In genomic region chr7:105153531-105153930, GRCh38 we compare ENCODE assay signal across 28 cellular contexts.
DNase-seq lines count a peak whose midpoint lies in the region; ATAC-seq and TF ChIP-seq lines count a peak whose summit lies in the region.
"Had no signal": no experiment of that assay in that cellular context is flagged by ENCODE, and none has a peak within 500 bp of the region (broad histone marks: within the 10 kb centered on the region; RNA-seq: fewer than 3 reads in every experiment).

No MANE protein-coding gene starts in this region.

- H3K27me3 ChIP-seq in SK-N-SH (ENCODE audit: insufficient read depth) = no peaks in the 10 kb centered on the region
- H3K27me3 ChIP-seq: brain microvascular endothelial cell, ovary, Peyer's patch, stomach, thyroid gland, vagina had no signal

- no peak for ATAC-seq in central memory CD8-positive, alpha-beta T cell (replicated peaks; ENCODE audit: extremely low read depth, poor library complexity, severe bottlenecking)
- no peak for ATAC-seq in stimulated activated effector memory CD8-positive, alpha-beta T cell treated with anti-CD3 and anti-CD28 coated beads, Interleukin-12 subunit alpha, Interleukin-12 subunit beta, amount 100 ng/mL, for 72 hours
- ATAC-seq: A549; activated CD8-positive, alpha-beta memory T cell treated with anti-CD3 and anti-CD28 coated beads, Interleukin-2, amount 10 ng/mL, durations not matched to agents 7 days and 5 days had no signal

- H3K4me2 ChIP-seq in SK-N-SH = no peak overlapping the region
- H3K4me2 ChIP-seq: A549 had no signal

- H3K27ac ChIP-seq in HEK293 (ENCODE audit: extremely low read depth, low read depth, low read length) (no peak overlapping the region), SK-N-SH (ENCODE audit: low read depth in 2 of 2, low read length in 1 of 2) (no peak overlapping the region)
- H3K27ac ChIP-seq: A549, brain microvascular endothelial cell, epithelial cell of prostate, ovary, Peyer's patch, skin epidermis, stomach, thyroid gland, vagina had no signal

- peaks cover 9% of the 10 kb centered on the region for H3F3A ChIP-seq in SK-N-SH (replicated peaks; ENCODE audit: insufficient read depth)

- 92% methylated on average over 6 of the region's 6 CpGs for WGBS in SK-N-SH (ENCODE audit: low lambda C conversion rate)

- H3K9me3 ChIP-seq in HEK293 (ENCODE audit: control insufficient read depth, insufficient read depth, low read depth, low read length) = no peaks in the 10 kb centered on the region
- no peaks in the 10 kb centered on the region for H3K9me3 ChIP-seq in SK-N-SH
- H3K9me3 ChIP-seq: A549, mucosa of descending colon, ovary, Peyer's patch, stomach, thyroid gland, vagina had no signal

- H3K4me1 ChIP-seq in HEK293 (ENCODE audit: control insufficient read depth, insufficient read depth, low read length) (no peaks in the 10 kb centered on the region), SK-N-SH (ENCODE audit: control insufficient read depth in 1 of 2, insufficient read depth in 2 of 2, low read depth in 1 of 2, low read length in 1 of 2) (peaks cover 0 to 11% of the 10 kb centered on the region in 2 experiments; a peak in 1 of 4 replicates)
- H3K4me1 ChIP-seq: Peyer's patch, stomach, thyroid gland, vagina had no signal

- POLR2A ChIA-PET in HEK293 (lab: Yijun Ruan, JAX) (no interaction called here), SK-N-SH (lab: Yijun Ruan, JAX) (no interaction called here)

- DNase-seq in activated T-cell treated with anti-CD3 and anti-CD28 coated beads, Interleukin-2, amount 50 U/mL, for 24 hours = no peak
- DNase-seq in activated T-cell treated with anti-CD3 and anti-CD28 coated beads for 4 hours = no peak
- no peak for DNase-seq in central memory CD8-positive, alpha-beta T cell (ENCODE audit: low spot score in 2 of 2)
- no peak for DNase-seq in stimulated activated effector memory CD8-positive, alpha-beta T cell treated with anti-CD3 and anti-CD28 coated beads, Interleukin-12 subunit alpha, Interleukin-12 subunit beta, amount 100 ng/mL, for 72 hours (ENCODE audit: low spot score in 2 of 2)
- DNase-seq in GF-D8 (lab: John Stamatoyannopoulos, UW) = no peak
- no peak for DNase-seq in SK-N-SH
- no peak for DNase-seq in NCI-H526 treated with DMSO at 0.1 percent for 48 hours (lab: John Stamatoyannopoulos, UW)
- DNase-seq: activated CD8-positive, alpha-beta memory T cell treated with anti-CD3 and anti-CD28 coated beads, Interleukin-2, amount 10 ng/mL, durations not matched to agents 7 days and 5 days; amniotic stem cell; GOT3; NCI-H2029 treated with DMSO at 0.1 percent for 48 hours; NCI-H2227 treated with DMSO at 0.1 percent for 48 hours; NCI-H748 treated with DMSO at 0.1 percent for 48 hours; ovary; Peyer's patch; SHP77 treated with DMSO at 0.1 percent for 48 hours had no signal

- no peak overlapping the region for H3K9ac ChIP-seq in SK-N-SH

- no peaks in the 10 kb centered on the region for H4K20me1 ChIP-seq in SK-N-SH (ENCODE audit: insufficient read depth)

- H3K36me3 Mint-ChIP-seq in activated T-cell treated with anti-CD3 and anti-CD28 coated beads, Interleukin-2, amount 50 U/mL, for 24 hours (ENCODE audit: low read depth) = peaks cover 42% of the 10 kb centered on the region
- peaks cover 18% of the 10 kb centered on the region for H3K36me3 Mint-ChIP-seq in central memory CD8-positive, alpha-beta T cell (ENCODE audit: insufficient read depth)
- peaks cover 6% of the 10 kb centered on the region for H3K36me3 Mint-ChIP-seq in stimulated activated effector memory CD8-positive, alpha-beta T cell treated with anti-CD3 and anti-CD28 coated beads, Interleukin-12 subunit alpha, Interleukin-12 subunit beta, amount 100 ng/mL, for 72 hours

- H3K9me2 ChIP-seq in SK-N-SH = no peaks in the 10 kb centered on the region

- no peak overlapping the region for H2AFZ ChIP-seq in SK-N-SH (ENCODE audit: low read depth)

- H3K4me3 ChIP-seq in HEK293 (ENCODE audit: low read depth, low read length) (no peak overlapping the region), SK-N-SH (ENCODE audit: low read depth in 2 of 2, low read length in 1 of 2) (no peak overlapping the region)
- H3K4me3 ChIP-seq: A549, mucosa of descending colon, ovary, Peyer's patch, skin epidermis, stomach, thyroid gland, vagina had no signal

- H3K36me3 ChIP-seq in HEK293 (ENCODE audit: control insufficient read depth in 2 of 2, insufficient read depth in 1 of 2, low read length in 2 of 2) = no peaks in the 10 kb centered on the region
- H3K36me3 ChIP-seq in SK-N-SH (replicated peaks in 1 of 2; ENCODE audit: control insufficient read depth in 1 of 2, insufficient read depth in 2 of 2, low read length in 1 of 2) = peaks cover 4 to 26% of the 10 kb centered on the region in 2 experiments
- H3K36me3 ChIP-seq: brain microvascular endothelial cell, ovary, Peyer's patch, thyroid gland, vagina had no signal

- no peak for TF ChIP-seq RAD21 in SK-N-SH (IDR thresholded peaks at IDR 0.05; ENCODE audit: low read length)

- no peak for TF ChIP-seq EP300 in SK-N-SH (IDR thresholded peaks at IDR 0.05; ENCODE audit: borderline replicate concordance in 1 of 2, low read depth in 1 of 2, low read length in 1 of 2)

- CTCF ChIA-PET in HEK293 (lab: Yijun Ruan, JAX) (interaction anchor here (0.8 to 2.3 kb wide), 5 partner anchors 12 to 276 kb away, joined by 3 to 6 read pairs (median 3); no protein-coding TSS in a partner anchor), SK-N-SH (lab: Yijun Ruan, JAX) (interaction anchor here (0.9 to 1.5 kb wide), 8 partner anchors 11 to 436 kb away, joined by 3 to 6 read pairs (median 3); no protein-coding TSS in a partner anchor)

- H3K27ac Mint-ChIP-seq in activated T-cell treated with anti-CD3 and anti-CD28 coated beads, Interleukin-2, amount 50 U/mL, for 24 hours = peak overlapping the region; percentile 48
- peak overlapping the region; percentile 46 for H3K27ac Mint-ChIP-seq in central memory CD8-positive, alpha-beta T cell (ENCODE audit: low read depth)
- H3K27ac Mint-ChIP-seq in stimulated activated effector memory CD8-positive, alpha-beta T cell treated with anti-CD3 and anti-CD28 coated beads, Interleukin-12 subunit alpha, Interleukin-12 subunit beta, amount 100 ng/mL, for 72 hours = peak overlapping the region; percentile 60
- H3K27ac Mint-ChIP-seq: activated CD8-positive, alpha-beta memory T cell treated with anti-CD3 and anti-CD28 coated beads, Interleukin-2, amount 10 ng/mL, durations not matched to agents 7 days and 5 days; activated T-cell treated with anti-CD3 and anti-CD28 coated beads, Interleukin-2, amount 50 U/mL, for 72 hours; nephron; T-helper 2 cell treated with Interferon-gamma antibody and Interleukin-4, amounts not matched to agents 5 μg/mL and 100 μg/mL, for 36 hours had no signal

- H3K27me3 Mint-ChIP-seq in activated T-cell treated with anti-CD3 and anti-CD28 coated beads, Interleukin-2, amount 50 U/mL, for 24 hours = no peaks in the 10 kb centered on the region
- H3K27me3 Mint-ChIP-seq in central memory CD8-positive, alpha-beta T cell = no peaks in the 10 kb centered on the region
- H3K27me3 Mint-ChIP-seq: activated CD8-positive, alpha-beta memory T cell treated with anti-CD3 and anti-CD28 coated beads, Interleukin-2, amount 10 ng/mL, durations not matched to agents 7 days and 5 days had no signal

- no peak for TF ChIP-seq CTCF in HEK293 (tag by site-specific recombination; IDR thresholded peaks at IDR 0.05)
- no peak for TF ChIP-seq CTCF in SK-N-SH (IDR thresholded peaks at IDR 0.05)

- no peaks in the 10 kb centered on the region for H3K9me3 Mint-ChIP-seq in activated T-cell treated with anti-CD3 and anti-CD28 coated beads, Interleukin-2, amount 50 U/mL, for 24 hours
- H3K9me3 Mint-ChIP-seq in central memory CD8-positive, alpha-beta T cell = no peaks in the 10 kb centered on the region
- no peaks in the 10 kb centered on the region for H3K9me3 Mint-ChIP-seq in stimulated activated effector memory CD8-positive, alpha-beta T cell treated with anti-CD3 and anti-CD28 coated beads, Interleukin-12 subunit alpha, Interleukin-12 subunit beta, amount 100 ng/mL, for 72 hours
- H3K9me3 Mint-ChIP-seq: activated T-cell treated with anti-CD3 and anti-CD28 coated beads, Interleukin-2, amount 50 U/mL, for 72 hours; nephron; T-helper 2 cell treated with Interferon-gamma antibody and Interleukin-4, amounts not matched to agents 5 μg/mL and 100 μg/mL, for 36 hours had no signal

- H3K4me3 Mint-ChIP-seq in activated T-cell treated with anti-CD3 and anti-CD28 coated beads, Interleukin-2, amount 50 U/mL, for 24 hours = no peak overlapping the region
- H3K4me3 Mint-ChIP-seq in central memory CD8-positive, alpha-beta T cell = no peak overlapping the region
- no peak overlapping the region for H3K4me3 Mint-ChIP-seq in stimulated activated effector memory CD8-positive, alpha-beta T cell treated with anti-CD3 and anti-CD28 coated beads, Interleukin-12 subunit alpha, Interleukin-12 subunit beta, amount 100 ng/mL, for 72 hours
- H3K4me3 Mint-ChIP-seq: activated CD8-positive, alpha-beta memory T cell treated with anti-CD3 and anti-CD28 coated beads, Interleukin-2, amount 10 ng/mL, durations not matched to agents 7 days and 5 days; activated T-cell treated with anti-CD3 and anti-CD28 coated beads, Interleukin-2, amount 50 U/mL, for 72 hours; nephron; T-helper 2 cell treated with Interferon-gamma antibody and Interleukin-4, amounts not matched to agents 5 μg/mL and 100 μg/mL, for 36 hours had no signal

- peaks cover 14% of the 10 kb centered on the region; the same call in 1 of the 2 replicates for H3K79me2 ChIP-seq in SK-N-SH (ENCODE audit: insufficient read depth)

- peaks cover 42% of the 10 kb centered on the region for H3K4me1 Mint-ChIP-seq in activated T-cell treated with anti-CD3 and anti-CD28 coated beads, Interleukin-2, amount 50 U/mL, for 24 hours (ENCODE audit: low read depth)
- peaks cover 17% of the 10 kb centered on the region for H3K4me1 Mint-ChIP-seq in central memory CD8-positive, alpha-beta T cell
- peaks cover 6% of the 10 kb centered on the region for H3K4me1 Mint-ChIP-seq in stimulated activated effector memory CD8-positive, alpha-beta T cell treated with anti-CD3 and anti-CD28 coated beads, Interleukin-12 subunit alpha, Interleukin-12 subunit beta, amount 100 ng/mL, for 72 hours
- H3K4me1 Mint-ChIP-seq: nephron had no signal

TF ChIP-seq in HEK293, 187 proteins besides CTCF, POLR2A, EP300 and RAD21 (continues in another document):
- TF ChIP-seq ZNF76 (tag by site-specific recombination; IDR thresholded peaks at IDR 0.05; ENCODE audit: borderline replicate concordance, low read depth) (no peak), EGR2 (tag by site-specific recombination; IDR thresholded peaks at IDR 0.05; ENCODE audit: low read depth) (peak; percentile 40; the same call in 1 of the 2 replicates), ZNF48 (tag by site-specific recombination; IDR thresholded peaks at IDR 0.05) (no peak), ZNF623 (tag by site-specific recombination; IDR thresholded peaks at IDR 0.05) (no peak)

TF ChIP-seq in SK-N-SH, 30 proteins besides CTCF, POLR2A, EP300 and RAD21 (continues in another document):
- TF ChIP-seq MXI1 (IDR thresholded peaks at IDR 0.05; ENCODE audit: low read depth, low read length) (no peak), NFIC (IDR thresholded peaks at IDR 0.05; ENCODE audit: borderline replicate concordance) (no peak), YY1 (IDR thresholded peaks at IDR 0.05; ENCODE audit: low read depth) (no peak), SIN3A (IDR thresholded peaks at IDR 0.05; ENCODE audit: borderline replicate concordance, low read depth, low read length) (no peak)
